17 cellular contexts compared by ENCODE assay signal in the genomic region with DNA sequence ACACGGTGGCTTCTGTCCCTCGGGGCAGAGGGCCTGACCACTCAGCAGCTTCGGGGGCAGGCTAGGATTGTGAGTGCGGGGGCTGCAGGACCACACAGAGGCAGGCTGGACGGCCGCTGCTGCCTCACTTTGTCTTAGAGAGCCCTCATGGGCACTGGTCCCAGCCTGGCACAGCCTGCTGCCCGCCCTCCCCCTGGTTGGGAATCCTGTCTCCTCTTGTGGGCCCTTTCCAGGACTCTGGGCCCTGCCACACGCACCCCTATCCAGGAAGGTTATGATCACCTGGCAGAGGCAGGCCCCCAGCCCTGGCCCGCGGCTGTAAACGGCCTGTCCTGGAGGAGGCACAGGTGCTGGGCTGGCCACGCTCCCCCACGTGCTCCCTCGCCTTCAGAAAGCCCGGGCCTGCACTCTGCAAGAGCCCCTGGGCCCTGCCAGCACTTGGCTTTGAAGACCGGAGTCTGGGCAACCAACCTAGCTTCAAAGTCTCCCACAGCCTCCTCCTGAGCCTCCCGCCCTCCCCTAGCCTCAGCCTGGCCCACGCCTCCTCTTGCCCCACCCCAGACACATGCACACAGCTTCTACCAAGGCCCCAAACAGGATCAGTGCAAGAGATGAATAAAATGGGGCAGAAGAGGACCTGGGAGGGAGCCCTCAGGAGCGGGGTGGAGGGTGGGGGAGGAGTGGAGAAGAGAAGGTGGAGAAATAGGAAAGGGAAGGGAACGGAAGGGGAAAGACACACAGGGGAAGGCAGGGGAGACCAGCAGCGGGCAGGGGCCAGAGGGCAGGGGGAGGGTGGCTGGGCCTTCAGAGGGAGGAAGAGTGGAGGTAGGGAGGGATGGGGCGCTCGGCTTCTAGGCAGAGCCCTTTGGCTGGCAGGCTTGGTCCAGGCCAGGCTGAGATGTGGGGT. TPM values are rescaled to one million over a fixed set of nuclear protein-coding genes. Genes with fewer than 3 reads are reported as not detected.
DNase-seq lines count a peak whose midpoint lies in the region; ATAC-seq lines count a peak whose summit lies in the region.
"Had no signal": no experiment of that assay in that cellular context is flagged by ENCODE, and none has a peak within 500 bp of the region (broad histone marks: within the 10 kb centered on the region; RNA-seq: fewer than 3 reads in every experiment).

No MANE protein-coding gene starts in this region.

- intact Hi-C loops in Right ventricle myocardium superior (cut with DNase I), result no loop called here

- ATAC-seq in Right ventricle myocardium superior (ENCODE audit: poor library complexity), result peak; percentile 48
- ATAC-seq: K562 had no signal

- DNase-seq in C1 segment of cervical spinal cord (lab: John Stamatoyannopoulos, UW) (peak in 9 of 14 donors; percentile 12 to 82 (median 43)), RPMI8226 (peak; percentile 46), Right ventricle myocardium superior (peak; percentile 63), midbrain (lab: John Stamatoyannopoulos, UW) (peak; percentile 42), SK-N-DZ (ENCODE audit: low spot score) (no peak), DMS79 (lab: John Stamatoyannopoulos, UW) (no peak), DMS153 (lab: John Stamatoyannopoulos, UW) (no peak)
- no peak for DNase-seq in stimulated activated CD4-positive, alpha-beta T cell treated with anti-CD3 and anti-CD28 coated beads, Interleukin-2, amount 100 ng/mL, for 24 hours
- DNase-seq: COR-L47, GDM1, NCI-H1048, NCI-H2107, NCI-H774, SHP77 treated with DMSO at 0.1 percent for 48 hours had no signal

RNA-seq across cellular contexts. Expression of gene SYT7, which starts 31.0 kb away (rescaled TPM):
- 23.7 TPM for total RNA-seq in Right ventricle myocardium superior
- 4.7 and 7.4 TPM in 2 replicates for polyA plus RNA-seq in SK-N-DZ (2014; cell fraction: cytosol; rRNA removed)
- polyA plus RNA-seq in SK-N-DZ (2014; cell fraction: nucleus; rRNA removed), result 6.4 and 8.0 TPM in 2 replicates
- polyA plus RNA-seq: CD14-positive monocyte had no signal

RNA-seq across cellular contexts. Expression of gene LRRC10B, which starts 41.4 kb away (rescaled TPM):
- total RNA-seq in Right ventricle myocardium superior, result 0.46 TPM
- 0.39 TPM in 1 of 2 replicates, not detected in the other for polyA plus RNA-seq in SK-N-DZ (2014; cell fraction: cytosol; rRNA removed)
- polyA plus RNA-seq in SK-N-DZ (2014; cell fraction: nucleus; rRNA removed), result 0.43 TPM in 1 of 2 replicates, not detected in the other
- total RNA-seq: NCI-H460 had no signal
- polyA plus RNA-seq: CD14-positive monocyte, K562 had no signal

Comparison
In these comparisons a context has a peak if more than half of its experiments do, and no peak if none do; other contexts are left out.
1. DNase-seq: peak in C1 segment of cervical spinal cord (9 of 14), RPMI8226 (single experiment), Right ventricle myocardium superior (single experiment) and midbrain (single experiment); none in SK-N-DZ (single experiment), DMS79 (single experiment), DMS153 (single experiment) and stimulated activated CD4-positive, alpha-beta T cell treated with anti-CD3 and anti-CD28 coated beads, Interleukin-2, amount 100 ng/mL, for 24 hours (0 of 2).